ENCODE assay signal across 28 cellular contexts in the genomic region with DNA sequence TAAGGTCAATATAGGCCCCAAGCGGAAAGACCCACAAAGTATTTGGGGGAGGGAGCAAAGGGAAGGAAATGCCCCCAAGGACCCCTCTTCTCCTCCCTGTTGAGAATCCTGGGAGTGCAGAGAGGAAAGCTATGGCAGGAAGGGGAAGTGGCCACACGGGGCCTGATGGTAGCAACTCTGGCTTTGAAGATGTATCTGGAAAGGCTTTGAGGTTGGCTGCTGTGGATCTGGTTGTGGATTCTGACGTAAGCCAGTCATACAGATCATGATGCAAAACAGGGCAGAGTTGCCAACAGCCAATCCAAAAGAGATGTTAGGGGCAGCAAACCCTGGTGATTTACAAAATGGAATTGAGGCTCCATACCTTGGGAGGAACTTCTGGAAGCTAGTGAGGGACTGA.
DNase-seq lines count a peak whose midpoint lies in the region; ATAC-seq lines count a peak whose summit lies in the region.
"Had no signal": no experiment of that assay in that cellular context is flagged by ENCODE, and none has a peak within 500 bp of the region (broad histone marks: within the 10 kb centered on the region; RNA-seq: fewer than 3 reads in every experiment).

No MANE protein-coding gene starts in this region.

- ATAC-seq in memory B cell (ENCODE audit: low read depth), result no peak
- ATAC-seq: activated CD8-positive, alpha-beta T cell treated with anti-CD3 and anti-CD28 coated beads for 36 hours; activated naive CD8-positive, alpha-beta T cell treated with anti-CD3 and anti-CD28 coated beads, Interleukin-2, amount 50 U/mL, for 24 hours; left colon; psoas muscle; SK-N-SH treated with all-trans-retinoic acid at 6 μM for 48 hours had no signal

- H3K36me3 Mint-ChIP-seq in activated CD4-positive, alpha-beta T cell treated with anti-CD3 and anti-CD28 coated beads, Interleukin-2, amount 10 ng/mL, durations not matched to agents 24 days and 14 days (ENCODE audit: low read depth), result peaks cover 2% of the 10 kb centered on the region
- peaks cover 3% of the 10 kb centered on the region for H3K36me3 Mint-ChIP-seq in T-helper 2 cell treated with Interferon-gamma antibody and Interleukin-4, amounts not matched to agents 5 μg/mL and 100 μg/mL, for 36 hours (ENCODE audit: low read depth)
- H3K36me3 Mint-ChIP-seq in memory B cell, result peaks cover 17% of the 10 kb centered on the region
- H3K36me3 Mint-ChIP-seq: mesothelial cell of epicardium had no signal

- peaks cover 14% of the 10 kb centered on the region for H3K4me1 Mint-ChIP-seq in activated CD4-positive, alpha-beta T cell treated with anti-CD3 and anti-CD28 coated beads, Interleukin-2, amount 10 ng/mL, durations not matched to agents 24 days and 14 days
- H3K4me1 Mint-ChIP-seq in T-helper 2 cell treated with Interferon-gamma antibody and Interleukin-4, amounts not matched to agents 5 μg/mL and 100 μg/mL, for 36 hours (ENCODE audit: low read depth), result peaks cover 17% of the 10 kb centered on the region
- peaks cover 2% of the 10 kb centered on the region for H3K4me1 Mint-ChIP-seq in memory B cell
- H3K4me1 Mint-ChIP-seq: activated naive CD8-positive, alpha-beta T cell treated with anti-CD3 and anti-CD28 coated beads, Interleukin-2, amount 50 U/mL, for 24 hours; mesothelial cell of epicardium had no signal

- H3K4me3 Mint-ChIP-seq in activated CD4-positive, alpha-beta T cell treated with anti-CD3 and anti-CD28 coated beads, Interleukin-2, amount 10 ng/mL, durations not matched to agents 24 days and 14 days, result no peak overlapping the region
- no peak overlapping the region for H3K4me3 Mint-ChIP-seq in T-helper 2 cell treated with Interferon-gamma antibody and Interleukin-4, amounts not matched to agents 5 μg/mL and 100 μg/mL, for 36 hours
- no peak overlapping the region for H3K4me3 Mint-ChIP-seq in memory B cell
- H3K4me3 Mint-ChIP-seq: activated B cell treated with CpG ODN at 0.5 μM for 24 hours; activated CD8-positive, alpha-beta T cell treated with anti-CD3 and anti-CD28 coated beads for 36 hours; activated naive CD8-positive, alpha-beta T cell treated with anti-CD3 and anti-CD28 coated beads, Interleukin-2, amount 50 U/mL, for 24 hours; mesothelial cell of epicardium had no signal

- no peaks in the 10 kb centered on the region for H3K27me3 Mint-ChIP-seq in activated CD4-positive, alpha-beta T cell treated with anti-CD3 and anti-CD28 coated beads, Interleukin-2, amount 10 ng/mL, durations not matched to agents 24 days and 14 days
- no peaks in the 10 kb centered on the region for H3K27me3 Mint-ChIP-seq in T-helper 2 cell treated with Interferon-gamma antibody and Interleukin-4, amounts not matched to agents 5 μg/mL and 100 μg/mL, for 36 hours (ENCODE audit: low read depth)
- no peaks in the 10 kb centered on the region for H3K27me3 Mint-ChIP-seq in memory B cell
- H3K27me3 Mint-ChIP-seq: activated B cell treated with CpG ODN at 0.5 μM for 24 hours, naive B cell had no signal

- no peak for DNase-seq in activated CD4-positive, alpha-beta T cell treated with anti-CD3 and anti-CD28 coated beads, Interleukin-2, amount 10 ng/mL, durations not matched to agents 24 days and 14 days
- DNase-seq in activated CD4-positive, alpha-beta T cell treated with anti-CD3 and anti-CD28 coated beads, Interleukin-2, amount 50 U/mL, for 48 hours, result no peak
- peak; percentile 21 for DNase-seq in ELF-1 (ENCODE audit: low read depth, low spot score)
- no peak for DNase-seq in T-helper 2 cell treated with Interferon-gamma antibody and Interleukin-4, amounts not matched to agents 5 μg/mL and 100 μg/mL, for 36 hours (ENCODE audit: low spot score)
- DNase-seq in memory B cell (ENCODE audit: low spot score in 2 of 2), result no peak
- DNase-seq in globus pallidus (ENCODE audit: low spot score), result no peak
- no peak for DNase-seq in activated CD8-positive, alpha-beta memory T cell treated with anti-CD3 and anti-CD28 coated beads, Interleukin-2, amount 50 U/mL, for 4 hours
- no peak for DNase-seq in stimulated activated CD4-positive, alpha-beta T cell treated with anti-CD3 and anti-CD28 coated beads, Interleukin-2, amount 100 ng/mL, for 48 hours
- DNase-seq: activated B cell treated with CpG ODN at 0.5 μM for 24 hours; activated CD8-positive, alpha-beta T cell treated with anti-CD3 and anti-CD28 coated beads for 36 hours; activated gamma-delta T cell; activated naive CD8-positive, alpha-beta T cell treated with anti-CD3 and anti-CD28 coated beads, Interleukin-2, amount 50 U/mL, for 24 hours; caudate nucleus; COR-L47; cortex of kidney; esophagus squamous epithelium; foreskin melanocyte; HCEC 1CT; KBM-7; left colon; MG63; naive B cell; NCI-H1436; NCI-H2081 treated with DMSO at 0.1 percent for 48 hours; nucleus accumbens; psoas muscle had no signal

- peak overlapping the region; percentile 38 for H3K27ac Mint-ChIP-seq in activated CD4-positive, alpha-beta T cell treated with anti-CD3 and anti-CD28 coated beads, Interleukin-2, amount 10 ng/mL, durations not matched to agents 24 days and 14 days
- H3K27ac Mint-ChIP-seq in T-helper 2 cell treated with Interferon-gamma antibody and Interleukin-4, amounts not matched to agents 5 μg/mL and 100 μg/mL, for 36 hours, result peak overlapping the region; percentile 23
- peak overlapping the region; percentile 13 for H3K27ac Mint-ChIP-seq in memory B cell
- H3K27ac Mint-ChIP-seq: activated B cell treated with CpG ODN at 0.5 μM for 24 hours; activated CD8-positive, alpha-beta T cell treated with anti-CD3 and anti-CD28 coated beads for 36 hours; activated naive CD8-positive, alpha-beta T cell treated with anti-CD3 and anti-CD28 coated beads, Interleukin-2, amount 50 U/mL, for 24 hours; mesothelial cell of epicardium had no signal

- H3K9me3 Mint-ChIP-seq in activated CD4-positive, alpha-beta T cell treated with anti-CD3 and anti-CD28 coated beads, Interleukin-2, amount 10 ng/mL, durations not matched to agents 24 days and 14 days, result peaks cover 3% of the 10 kb centered on the region
- H3K9me3 Mint-ChIP-seq in T-helper 2 cell treated with Interferon-gamma antibody and Interleukin-4, amounts not matched to agents 5 μg/mL and 100 μg/mL, for 36 hours, result no peaks in the 10 kb centered on the region
- H3K9me3 Mint-ChIP-seq in memory B cell, result no peaks in the 10 kb centered on the region
- H3K9me3 Mint-ChIP-seq: activated B cell treated with CpG ODN at 0.5 μM for 24 hours; activated CD8-positive, alpha-beta T cell treated with anti-CD3 and anti-CD28 coated beads for 36 hours; activated naive CD8-positive, alpha-beta T cell treated with anti-CD3 and anti-CD28 coated beads, Interleukin-2, amount 50 U/mL, for 24 hours; mesothelial cell of epicardium; naive B cell had no signal

- intact Hi-C loops in activated CD4-positive, alpha-beta T cell treated with anti-CD3 and anti-CD28 coated beads, Interleukin-2, amount 10 ng/mL, durations not matched to agents 24 days and 14 days (cut with micrococcal nuclease), result no loop called here
